ENCODE assay signal across 21 cellular contexts in genomic region chr18:32424696-32425095, GRCh38. TPM values are rescaled to one million over a fixed set of nuclear protein-coding genes. Genes with fewer than 3 reads are reported as not detected.
A peak's percentile ranks its signal among the peaks of the same experiment; 100 is the strongest.
DNase-seq lines count a peak whose midpoint lies in the region; ATAC-seq, FAIRE-seq and TF ChIP-seq lines count a peak whose summit lies in the region.
"Had no signal": no experiment of that assay in that cellular context is flagged by ENCODE, and none has a peak within 500 bp of the region (broad histone marks: within the 10 kb centered on the region; RNA-seq: fewer than 3 reads in every experiment).

No MANE protein-coding gene starts in this region.

- intact Hi-C loops in CD4-positive, alpha-beta T cell (cut with DNase I, micrococcal nuclease), result no loop called here

- H3K36me3 Mint-ChIP-seq in astrocyte (ENCODE audit: low read depth, unreplicated experiment), result no peaks in the 10 kb centered on the region
- H3K36me3 Mint-ChIP-seq in CD4-positive, alpha-beta T cell (ENCODE audit: low read depth), result no peaks in the 10 kb centered on the region
- H3K36me3 Mint-ChIP-seq: CD8-positive, alpha-beta memory T cell had no signal

- no peak for TF ChIP-seq POLR2A in tibial nerve (IDR thresholded peaks at IDR 0.05)

- DNase-seq in astrocyte (ENCODE audit: low read depth) (peak; percentile 4), fibroblast of pulmonary artery (ENCODE audit: low read depth) (peak; percentile 60), right atrium auricular region (ENCODE audit: low spot score) (no peak), tibial nerve (ENCODE audit: low spot score in 2 of 2) (no peak), mucosa of gallbladder (ENCODE audit: low spot score) (no peak), amygdala (lab: John Stamatoyannopoulos, UW) (no peak)
- no peak for DNase-seq in CD4-positive, alpha-beta T cell
- DNase-seq: CD8-positive, alpha-beta memory T cell; central memory CD4-positive, alpha-beta T cell; gastrocnemius medialis; KBM-7; kidney; naive thymus-derived CD8-positive, alpha-beta T cell; NCI-H1436 treated with DMSO at 0.1 percent for 48 hours; NCI-H524 treated with DMSO at 0.1 percent for 48 hours; pancreas; SK-N-SH had no signal

- peaks cover 29% of the 10 kb centered on the region for H3K4me1 Mint-ChIP-seq in astrocyte (ENCODE audit: low read depth, unreplicated experiment)
- H3K4me1 Mint-ChIP-seq in CD4-positive, alpha-beta T cell (ENCODE audit: low read depth), result no peaks in the 10 kb centered on the region
- H3K4me1 Mint-ChIP-seq: CD8-positive, alpha-beta memory T cell; naive thymus-derived CD8-positive, alpha-beta T cell had no signal

- peaks cover 6% of the 10 kb centered on the region for H3K79me2 ChIP-seq in astrocyte (ENCODE audit: insufficient read depth, low read length)

- ATAC-seq in CD4-positive, alpha-beta T cell (ENCODE audit: poor library complexity), result no peak
- ATAC-seq: naive thymus-derived CD8-positive, alpha-beta T cell had no signal

- no peaks in the 10 kb centered on the region for H4K20me1 ChIP-seq in astrocyte (ENCODE audit: insufficient read depth, low read length)

- no peak overlapping the region for H2AFZ ChIP-seq in astrocyte (ENCODE audit: low read depth, low read length)

- H3K27me3 ChIP-seq in astrocyte (ENCODE audit: insufficient read depth, low read length) (no peaks in the 10 kb centered on the region), right atrium auricular region (no peaks in the 10 kb centered on the region), tibial nerve (no peaks in the 10 kb centered on the region)
- no peaks in the 10 kb centered on the region for H3K27me3 ChIP-seq in CD4-positive, alpha-beta T cell (ENCODE audit: control insufficient read depth, insufficient read depth, low read length)
- H3K27me3 ChIP-seq: gastrocnemius medialis, pancreas had no signal

- POLR2A ChIA-PET in CD4-positive, alpha-beta T cell (lab: Charles Lee), result no interaction called here

- H3K9ac ChIP-seq in astrocyte (ENCODE audit: low read length), result no peak overlapping the region
- H3K9ac ChIP-seq: SK-N-SH had no signal

- H3K9me3 ChIP-seq in astrocyte (ENCODE audit: insufficient read depth, low read depth, low read length), result no peaks in the 10 kb centered on the region
- no peaks in the 10 kb centered on the region for H3K9me3 ChIP-seq in right atrium auricular region
- no peaks in the 10 kb centered on the region for H3K9me3 ChIP-seq in tibial nerve
- no peaks in the 10 kb centered on the region for H3K9me3 ChIP-seq in CD4-positive, alpha-beta T cell (ENCODE audit: control insufficient read depth, low read length)
- H3K9me3 ChIP-seq: gastrocnemius medialis, pancreas, SK-N-SH had no signal

- CTCF ChIA-PET in CD4-positive, alpha-beta T cell (lab: Charles Lee), result no interaction called here

- H3K4me1 ChIP-seq in astrocyte (ENCODE audit: insufficient read depth, low read length) (peaks cover 20% of the 10 kb centered on the region), right atrium auricular region (peaks cover 0 to 89% of the 10 kb centered on the region in 2 donors), tibial nerve (peaks cover 0 to 90% (median 25%) of the 10 kb centered on the region in 4 donors)

- H3K4me3 ChIP-seq in astrocyte (ENCODE audit: insufficient read depth, low read depth, low read length) (no peak overlapping the region), fibroblast of pulmonary artery (replicated peaks; ENCODE audit: low read depth, low read length) (no peak overlapping the region), right atrium auricular region (no peak overlapping the region), tibial nerve (no peak overlapping the region)
- H3K4me3 ChIP-seq: gastrocnemius medialis, pancreas had no signal

- no peak for FAIRE-seq in astrocyte (lab: Jason Lieb, UNC)
- FAIRE-seq: endothelial cell of umbilical vein, kidney had no signal

- no peak overlapping the region for H3K4me3 Mint-ChIP-seq in astrocyte (ENCODE audit: unreplicated experiment)
- no peak overlapping the region for H3K4me3 Mint-ChIP-seq in CD4-positive, alpha-beta T cell
- H3K4me3 Mint-ChIP-seq: CD8-positive, alpha-beta memory T cell; naive thymus-derived CD8-positive, alpha-beta T cell had no signal

- no peak overlapping the region for H3K27ac Mint-ChIP-seq in astrocyte (ENCODE audit: unreplicated experiment)
- H3K27ac Mint-ChIP-seq in CD4-positive, alpha-beta T cell, result no peak overlapping the region
- H3K27ac Mint-ChIP-seq: activated T-helper 2 cell treated with anti-CD3 and anti-CD28 coated beads, Interferon-gamma antibody, Interleukin-2, Interleukin-4, amounts not matched to agents 10 μg/mL and 5 μg/mL and 100 μg/mL, durations not matched to agents 14 hours and 24 hours and 36 hours; CD8-positive, alpha-beta memory T cell; naive thymus-derived CD8-positive, alpha-beta T cell had no signal

- no peak overlapping the region for H3K4me2 ChIP-seq in astrocyte (ENCODE audit: low read length)

- no peaks in the 10 kb centered on the region for H3K27me3 Mint-ChIP-seq in astrocyte (ENCODE audit: low read depth, unreplicated experiment)
- H3K27me3 Mint-ChIP-seq in CD4-positive, alpha-beta T cell, result peaks cover 26% of the 10 kb centered on the region

- TF ChIP-seq EP300 in tibial nerve (IDR thresholded peaks at IDR 0.05), result no peak

- 8 to 13% methylated on average over 1 of the region's 1 CpG for WGBS in tibial nerve, 2 donors

- no peak overlapping the region for H3K27ac ChIP-seq in astrocyte (ENCODE audit: low read depth, low read length)
- H3K27ac ChIP-seq in right atrium auricular region, result peak overlapping the region; percentile 4 to 63
- H3K27ac ChIP-seq in tibial nerve, result peak overlapping the region in 3 of 4 donors; percentile 5 to 79 (median 70)
- H3K27ac ChIP-seq in CD4-positive, alpha-beta T cell (ENCODE audit: low read depth, low read length), result no peak overlapping the region
- H3K27ac ChIP-seq: gastrocnemius medialis, VCaP had no signal

- H3K36me3 ChIP-seq in astrocyte (ENCODE audit: insufficient read depth, low read length), result no peaks in the 10 kb centered on the region
- no peaks in the 10 kb centered on the region for H3K36me3 ChIP-seq in right atrium auricular region
- H3K36me3 ChIP-seq in tibial nerve, result no peaks in the 10 kb centered on the region
- H3K36me3 ChIP-seq: gastrocnemius medialis, pancreas had no signal

- no peaks in the 10 kb centered on the region for H3K9me3 Mint-ChIP-seq in astrocyte (ENCODE audit: unreplicated experiment)
- H3K9me3 Mint-ChIP-seq in CD4-positive, alpha-beta T cell, result no peaks in the 10 kb centered on the region
- H3K9me3 Mint-ChIP-seq: activated T-helper 2 cell treated with anti-CD3 and anti-CD28 coated beads, Interferon-gamma antibody, Interleukin-2, Interleukin-4, amounts not matched to agents 10 μg/mL and 5 μg/mL and 100 μg/mL, durations not matched to agents 14 hours and 24 hours and 36 hours had no signal

- no peak for TF ChIP-seq CTCF in astrocyte (IDR thresholded peaks at IDR 0.05; ENCODE audit: insufficient read depth, low read depth, low read length)
- no peak for TF ChIP-seq CTCF in fibroblast of pulmonary artery (IDR thresholded peaks at IDR 0.05; ENCODE audit: low read length, missing control alignments)
- no peak for TF ChIP-seq CTCF in right atrium auricular region (IDR thresholded peaks at IDR 0.05)
- no peak for TF ChIP-seq CTCF in tibial nerve (IDR thresholded peaks at IDR 0.05)
- no peak for TF ChIP-seq CTCF in CD4-positive, alpha-beta T cell (IDR thresholded peaks at IDR 0.05)

RNA-seq across cellular contexts. Expression of gene GAREM1, which starts 46.0 kb away (rescaled TPM):
- total RNA-seq in astrocyte (9.0 and 9.9 TPM in 2 replicates), right atrium auricular region (10 to 100 TPM; 13.6 to 19.3 TPM), tibial nerve (10 to 100 TPM; 25.1 to 33.0 (median 30.7) TPM), mucosa of gallbladder (10.7 TPM)
- under 1 TPM; 0.14 to 0.34 TPM for total RNA-seq in CD4-positive, alpha-beta T cell
- total RNA-seq: activated T-helper 2 cell treated with anti-CD3 and anti-CD28 coated beads, Interferon-gamma antibody, Interleukin-2, Interleukin-4, amounts not matched to agents 10 μg/mL and 5 μg/mL and 100 μg/mL, durations not matched to agents 14 hours and 24 hours and 36 hours; CD8-positive, alpha-beta memory T cell; T-helper 2 cell treated with Interferon-gamma antibody and Interleukin-4, amounts not matched to agents 100 ng/mL and 5 ng/mL, for 36 hours had no signal

Comparison
In these comparisons a context has a peak if more than half of its experiments do, and no peak if none do; other contexts are left out.
1. DNase-seq: peak in astrocyte (single experiment) and fibroblast of pulmonary artery (single experiment); none in right atrium auricular region (single experiment), tibial nerve (0 of 2), mucosa of gallbladder (single experiment), CD4-positive, alpha-beta T cell (0 of 10) and amygdala (0 of 56).
2. H3K27ac ChIP-seq: peak in right atrium auricular region (2 of 2) and tibial nerve (3 of 4); none in astrocyte (single experiment) and CD4-positive, alpha-beta T cell (single experiment).